ENCODE assay signal across 9 cellular contexts in the genomic region with DNA sequence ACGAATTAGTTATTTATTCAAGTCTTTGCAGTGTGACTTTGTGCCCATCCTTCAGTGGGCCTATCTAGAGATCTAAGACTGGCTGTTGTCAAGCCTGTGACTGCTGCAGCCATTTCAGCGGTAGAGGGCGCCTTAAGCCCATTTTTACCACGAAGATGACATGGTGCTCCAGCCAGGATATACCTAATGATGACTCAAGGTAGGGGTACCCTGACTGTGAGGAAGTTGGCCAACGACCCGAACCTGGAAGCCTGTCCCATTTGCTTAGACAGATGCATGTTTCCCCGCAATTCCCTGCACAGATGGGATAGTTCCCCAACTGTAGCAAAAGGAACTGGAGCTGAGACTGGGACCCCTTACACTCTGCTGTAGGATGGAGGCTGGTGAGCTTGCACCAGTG. TPM values are rescaled to one million over a fixed set of nuclear protein-coding genes. Genes with fewer than 3 reads are reported as not detected.
DNase-seq lines count a peak whose midpoint lies in the region; ATAC-seq and TF ChIP-seq lines count a peak whose summit lies in the region.
"Had no signal": no experiment of that assay in that cellular context is flagged by ENCODE, and none has a peak within 500 bp of the region (broad histone marks: within the 10 kb centered on the region; RNA-seq: fewer than 3 reads in every experiment).

No MANE protein-coding gene starts in this region.

- in situ Hi-C loops in IMR-90 (cut with MboI; ENCODE audit: low sequenced_read_pairs), result no loop called here
- in situ Hi-C loops in KBM-7 (cut with MboI; ENCODE audit: low pct_unique_long_range_greater_than_20kb, low sequenced_read_pairs), result no loop called here

- H2BK15ac ChIP-seq in IMR-90 (ENCODE audit: low read depth, low read length), result no peak overlapping the region

- no peaks in the 10 kb centered on the region for H3K9me1 ChIP-seq in IMR-90 (ENCODE audit: insufficient read depth, low read length)

- intact Hi-C loops in IMR-90 (cut with micrococcal nuclease), result loop anchor here (10.0 kb wide), 1 partner anchor 945 kb away; no protein-coding TSS in a partner anchor
- intact Hi-C loops in lower lobe of right lung (cut with DNase I), result no loop called here

- dilution Hi-C loops in IMR-90 (cut with HindIII; ENCODE audit: low sequenced_read_pairs, unreplicated experiment), result no loop called here

- TF ChIP-seq RAD21 in IMR-90 (IDR thresholded peaks at IDR 0.05; ENCODE audit: low read length), result peak; percentile 47

- H3K36me3 ChIP-seq in ES-I3 (ENCODE audit: insufficient read depth, low read length) (no peaks in the 10 kb centered on the region), IMR-90 (ENCODE audit: control insufficient read depth, insufficient read depth, low read length) (no peaks in the 10 kb centered on the region), lower lobe of right lung (no peaks in the 10 kb centered on the region)

- no peaks in the 10 kb centered on the region for H3K27me3 ChIP-seq in IMR-90 (ENCODE audit: control insufficient read depth, insufficient read depth, low read length)
- no peaks in the 10 kb centered on the region for H3K27me3 ChIP-seq in lower lobe of right lung (ENCODE audit: low read depth)

- 44% methylated on average over 4 of the region's 7 CpGs; no CpG with 5 or more reads in 1 of the 2 experiments for WGBS in IMR-90 (ENCODE audit: extremely low coverage in 2 of 2, insufficient read length in 1 of 2), 2 experiments

- H4K8ac ChIP-seq in IMR-90 (ENCODE audit: low read depth in 2 of 2, low read length in 2 of 2), result no peak overlapping the region

- H4K91ac ChIP-seq in IMR-90 (ENCODE audit: insufficient read depth, low read depth, low read length), result no peak overlapping the region

- no peak overlapping the region for H4K5ac ChIP-seq in IMR-90 (ENCODE audit: low read depth, low read length)

- H4K20me1 ChIP-seq in IMR-90 (ENCODE audit: insufficient read depth, low read length), result no peaks in the 10 kb centered on the region

- peaks cover 4% of the 10 kb centered on the region for H3K9me3 ChIP-seq in ES-I3 (ENCODE audit: control insufficient read depth, insufficient read depth, low read length)
- H3K9me3 ChIP-seq in IMR-90 (ENCODE audit: control insufficient read depth, insufficient read depth, low read length), result no peaks in the 10 kb centered on the region
- no peaks in the 10 kb centered on the region for H3K9me3 ChIP-seq in lower lobe of right lung
- H3K9me3 ChIP-seq: psoas muscle had no signal

- no peak overlapping the region for H2BK20ac ChIP-seq in IMR-90 (ENCODE audit: low read depth, low read length)

- no peak overlapping the region for H3K4ac ChIP-seq in IMR-90 (ENCODE audit: low read depth, low read length)

- CTCF ChIA-PET in IMR-90 (lab: Yijun Ruan, JAX), result no interaction called here

- H3K56ac ChIP-seq in IMR-90 (ENCODE audit: extremely low read depth, insufficient read depth, low read length), result no peak overlapping the region

- H2AK5ac ChIP-seq in IMR-90 (ENCODE audit: low read depth, low read length), result no peak overlapping the region

- H3K4me3 ChIP-seq in IMR-90 (ENCODE audit: insufficient read depth, low read depth, low read length), result no peak overlapping the region
- H3K4me3 ChIP-seq in lower lobe of right lung, result no peak overlapping the region
- H3K4me3 ChIP-seq: psoas muscle had no signal

- peak overlapping the region; percentile 44; the same call in 1 of the 2 replicates for H3K9ac ChIP-seq in ES-I3 (ENCODE audit: low read depth, low read length)
- H3K9ac ChIP-seq in IMR-90 (ENCODE audit: low read depth, low read length), result no peak overlapping the region

- no peak overlapping the region for H3K18ac ChIP-seq in IMR-90 (ENCODE audit: low read depth, low read length)

- DNase-seq in IMR-90, result peak; percentile 10
- peak; percentile 6 for DNase-seq in astrocyte of the hippocampus (ENCODE audit: low read depth, low spot score)
- no peak for DNase-seq in lower lobe of right lung
- no peak for DNase-seq in mesenteric fat pad (ENCODE audit: low spot score)
- DNase-seq in KBM-7, result no peak
- DNase-seq: psoas muscle had no signal

- H3K14ac ChIP-seq in IMR-90 (replicated peaks; ENCODE audit: low read depth, low read length), result no peak overlapping the region

- no peak overlapping the region for H2BK5ac ChIP-seq in IMR-90 (ENCODE audit: low read depth, low read length, poor library complexity, severe bottlenecking)

- no TSS peak for BruUV-seq in IMR-90 (replicated peaks; lab: Mats Ljungman, UMichigan)

- POLR2A ChIA-PET in IMR-90 (lab: Charles Lee; ENCODE audit: unreplicated experiment), result no interaction called here

- peak; percentile 41 for TF ChIP-seq CTCF in IMR-90 (conservative IDR thresholded peaks at IDR 0.05; ENCODE audit: low read depth, low read length)
- peak; percentile 14 for TF ChIP-seq CTCF in lower lobe of right lung (IDR thresholded peaks at IDR 0.05)

- H2AFZ ChIP-seq in IMR-90 (replicated peaks; ENCODE audit: low read length, poor library complexity), result no peak overlapping the region

- H3K27ac ChIP-seq in IMR-90 (ENCODE audit: insufficient read depth, low read length), result no peak overlapping the region
- H3K27ac ChIP-seq in lower lobe of right lung, result no peak overlapping the region
- H3K27ac ChIP-seq: psoas muscle had no signal

- no peak overlapping the region for H3K23ac ChIP-seq in IMR-90 (ENCODE audit: low read depth, low read length)

- no peaks in the 10 kb centered on the region for H3K79me1 ChIP-seq in IMR-90 (ENCODE audit: low read depth in 1 of 2, low read length in 2 of 2)

- no peak overlapping the region for H2AK9ac ChIP-seq in IMR-90 (replicated peaks; ENCODE audit: low read depth, low read length, poor library complexity)

- ATAC-seq in IMR-90 (ENCODE audit: low read depth), result peak; percentile 66
- ATAC-seq in lower lobe of right lung, result peak in 1 of 2 donors; percentile 33
- ATAC-seq in GM18870 (IDR thresholded peaks at IDR 0.05; ENCODE audit: unreplicated experiment), result no peak
- ATAC-seq in GM19397 (IDR thresholded peaks at IDR 0.05; ENCODE audit: unreplicated experiment), result no peak
- ATAC-seq: psoas muscle had no signal

- no peak overlapping the region for H3K4me2 ChIP-seq in IMR-90 (ENCODE audit: low read depth, low read length)

- H2BK120ac ChIP-seq in IMR-90 (ENCODE audit: low read depth, low read length), result no peak overlapping the region

- H3K4me1 ChIP-seq in ES-I3 (ENCODE audit: insufficient read depth, low read length) (no peaks in the 10 kb centered on the region), IMR-90 (ENCODE audit: control insufficient read depth, insufficient read depth, low read length) (no peaks in the 10 kb centered on the region), lower lobe of right lung (no peaks in the 10 kb centered on the region)
- H3K4me1 ChIP-seq: psoas muscle had no signal

- TF ChIP-seq POLR2A in IMR-90 (IDR thresholded peaks at IDR 0.05; ENCODE audit: low read depth, low read length), result no peak

TF ChIP-seq in IMR-90, 13 proteins besides CTCF, POLR2A, EP300 and RAD21:
- TF ChIP-seq MXI1 (IDR thresholded peaks at IDR 0.05; ENCODE audit: borderline replicate concordance, low read depth, low read length), result no peak
- no peak for TF ChIP-seq NFE2L2 (IDR thresholded peaks at IDR 0.05; ENCODE audit: low read depth, low read length)
- no peak for TF ChIP-seq SMC3 (IDR thresholded peaks at IDR 0.05; ENCODE audit: low read depth, low read length)
- TF ChIP-seq CEBPB (IDR thresholded peaks at IDR 0.05; ENCODE audit: low read depth, low read length), result no peak
- no peak for TF ChIP-seq CHD1 (IDR thresholded peaks at IDR 0.05; ENCODE audit: low read depth, low read length)
- TF ChIP-seq MAZ (IDR thresholded peaks at IDR 0.05; ENCODE audit: borderline replicate concordance, low read depth, low read length), result no peak
TF ChIP-seq in IMR-90: peak in this region for 0.

RNA-seq across cellular contexts. Expression of gene RAB3IP, which starts 41.3 kb away (rescaled TPM):
- total RNA-seq in IMR-90 (2012; rRNA removed) (2.7 and 3.3 TPM in 2 replicates), lower lobe of right lung (28.2 TPM), mesenteric fat pad (9.4 TPM)
- polyA plus RNA-seq in IMR-90 (2012; rRNA removed), result 1.3 and 1.5 TPM in 2 replicates
- polyA plus RNA-seq in IMR-90 (2012; cell fraction: cytosol; rRNA removed), result 0.51 and 1.3 TPM in 2 replicates
- polyA plus RNA-seq in IMR-90 (2012; cell fraction: nucleus; rRNA removed; ENCODE audit: low replicate concordance), result 0.33 and 0.94 TPM in 2 replicates

RNA-seq across cellular contexts. Expression of gene MYRFL, which starts 45.1 kb away (rescaled TPM):
- not detected in 2 replicates for total RNA-seq in IMR-90 (2012; rRNA removed)
- polyA plus RNA-seq in IMR-90 (2012; rRNA removed), result not detected in 2 replicates
- polyA plus RNA-seq in IMR-90 (2012; cell fraction: cytosol; rRNA removed), result not detected in 2 replicates
- polyA plus RNA-seq in IMR-90 (2012; cell fraction: nucleus; rRNA removed; ENCODE audit: low replicate concordance), result not detected in 2 replicates
- total RNA-seq in lower lobe of right lung, result not detected
- total RNA-seq in mesenteric fat pad, result 0.19 TPM

Comparison
In these comparisons a context has a peak if more than half of its experiments do, and no peak if none do; other contexts are left out.
1. DNase-seq: peak in IMR-90 (single experiment) and astrocyte of the hippocampus (single experiment); none in lower lobe of right lung (single experiment), mesenteric fat pad (single experiment) and KBM-7 (single experiment).